1 cellular context compared by ENCODE assay signal in genomic region chr19:12695997-12696365, GRCh38.
TF ChIP-seq lines count a peak whose summit lies in the region.

No MANE protein-coding gene starts in this region.

TF ChIP-seq in K562, 482 proteins besides CTCF, POLR2A, EP300 and RAD21 (continued from another document):
- no peak for TF ChIP-seq STAT6 (CRISPR knock-in tag; IDR thresholded peaks at IDR 0.05)
- TF ChIP-seq KHSRP (IDR thresholded peaks at IDR 0.05): no peak
- no peak for TF ChIP-seq ARID3B (CRISPR knock-in tag; IDR thresholded peaks at IDR 0.05; ENCODE audit: borderline replicate concordance)
- TF ChIP-seq KDM2B (CRISPR knock-in tag; IDR thresholded peaks at IDR 0.05): no peak
- no peak for TF ChIP-seq ATF3 (IDR thresholded peaks at IDR 0.05)
- TF ChIP-seq ATF3 (CRISPR knock-in tag; conservative IDR thresholded peaks at IDR 0.05): no peak
- TF ChIP-seq MCM7 (IDR thresholded peaks at IDR 0.05): no peak
- no peak for TF ChIP-seq XRCC4 (IDR thresholded peaks at IDR 0.05; ENCODE audit: extremely low read depth, insufficient read depth, insufficient read length)
- 0 out of 2 replicates have a peak, but pooled peaks have one; percentile 2 for TF ChIP-seq KAT7 (CRISPR knock-in tag; IDR thresholded peaks at IDR 0.05; ENCODE audit: borderline replicate concordance)
- TF ChIP-seq MAX (CRISPR knock-in tag; IDR thresholded peaks at IDR 0.05): peak; percentile 75; the same call in 1 of the 2 replicates
- TF ChIP-seq BRCA1 (IDR thresholded peaks at IDR 0.05): no peak
- TF ChIP-seq BRCA1 (CRISPR knock-in tag; IDR thresholded peaks at IDR 0.05): no peak
- no peak for TF ChIP-seq ZNF449 (CRISPR knock-in tag; IDR thresholded peaks at IDR 0.05)
- TF ChIP-seq HMG20B (CRISPR knock-in tag; IDR thresholded peaks at IDR 0.05): no peak
- TF ChIP-seq MIER1 (IDR thresholded peaks at IDR 0.05; ENCODE audit: low read depth): no peak
